ENCODE assay signal across 24 cellular contexts in genomic region chr2:207434903-207435302, GRCh38.
"Had no signal": no experiment of that assay in that cellular context is flagged by ENCODE, and none has a peak within 500 bp of the region (broad histone marks: within the 10 kb centered on the region; RNA-seq: fewer than 3 reads in every experiment).

No MANE protein-coding gene starts in this region.

- H3K4me1 Mint-ChIP-seq: activated CD4-positive, alpha-beta memory T cell treated with anti-CD3 and anti-CD28 coated beads, Interleukin-2, amount 10 ng/mL, durations not matched to agents 7 days and 5 days; activated CD4-positive, alpha-beta T cell treated with anti-CD3 and anti-CD28 coated beads, Interleukin-2, amount 10 ng/mL, durations not matched to agents 7 days and 5 days; activated naive CD4-positive, alpha-beta T cell treated with anti-CD3 and anti-CD28 coated beads, Interleukin-2, amount 10 ng/mL, durations not matched to agents 7 days and 5 days; activated naive CD8-positive, alpha-beta T cell treated with anti-CD3 and anti-CD28 coated beads, Interleukin-2, amount 10 ng/mL, durations not matched to agents 7 days and 5 days; stimulated activated memory B cell treated with anti-CD40 and anti-IgM and Interleukin-4, amounts not matched to agents 10 μg/mL and 1 μg/mL and 100 μg/mL, for 72 hours; stimulated activated naive CD8-positive, alpha-beta T cell treated with anti-CD3 and anti-CD28 coated beads, Interleukin-15, amount 100 ng/mL, for 72 hours had no signal

- H3K27me3 ChIP-seq: right lobe of liver, upper lobe of left lung, vagina had no signal

- H3K9me3 ChIP-seq: right lobe of liver, upper lobe of left lung, vagina had no signal

- H3K4me1 ChIP-seq: right lobe of liver, upper lobe of left lung had no signal

- H3K27ac Mint-ChIP-seq: activated CD4-positive, alpha-beta memory T cell treated with anti-CD3 and anti-CD28 coated beads, Interleukin-2, amount 10 ng/mL, durations not matched to agents 7 days and 5 days; activated CD4-positive, alpha-beta T cell treated with anti-CD3 and anti-CD28 coated beads, Interleukin-2, amount 10 ng/mL, durations not matched to agents 7 days and 5 days; activated naive CD4-positive, alpha-beta T cell treated with anti-CD3 and anti-CD28 coated beads, Interleukin-2, amount 10 ng/mL, durations not matched to agents 7 days and 5 days; activated naive CD8-positive, alpha-beta T cell treated with anti-CD3 and anti-CD28 coated beads, Interleukin-2, amount 10 ng/mL, durations not matched to agents 7 days and 5 days; activated T-cell treated with anti-CD3 and anti-CD28 coated beads, Interleukin-2, amount 50 U/mL, for 24 hours; nephron; stimulated activated memory B cell treated with anti-CD40 and anti-IgM and Interleukin-4, amounts not matched to agents 10 μg/mL and 1 μg/mL and 100 μg/mL, for 72 hours; stimulated activated naive CD8-positive, alpha-beta T cell treated with anti-CD3 and anti-CD28 coated beads, Interleukin-15, amount 100 ng/mL, for 72 hours; WTC11 had no signal

- H3K36me3 ChIP-seq: right lobe of liver, upper lobe of left lung, vagina had no signal

- H3K36me3 Mint-ChIP-seq: activated naive CD4-positive, alpha-beta T cell treated with anti-CD3 and anti-CD28 coated beads, Interleukin-2, amount 10 ng/mL, durations not matched to agents 7 days and 5 days; activated naive CD8-positive, alpha-beta T cell treated with anti-CD3 and anti-CD28 coated beads, Interleukin-2, amount 10 ng/mL, durations not matched to agents 7 days and 5 days; stimulated activated memory B cell treated with anti-CD40 and anti-IgM and Interleukin-4, amounts not matched to agents 10 μg/mL and 1 μg/mL and 100 μg/mL, for 72 hours; WTC11 had no signal

- H3K9me3 Mint-ChIP-seq: activated CD4-positive, alpha-beta memory T cell treated with anti-CD3 and anti-CD28 coated beads, Interleukin-2, amount 10 ng/mL, durations not matched to agents 7 days and 5 days; activated naive CD4-positive, alpha-beta T cell treated with anti-CD3 and anti-CD28 coated beads, Interleukin-2, amount 10 ng/mL, durations not matched to agents 7 days and 5 days; activated T-cell treated with anti-CD3 and anti-CD28 coated beads, Interleukin-2, amount 50 U/mL, for 24 hours; nephron; stimulated activated memory B cell treated with anti-CD40 and anti-IgM and Interleukin-4, amounts not matched to agents 10 μg/mL and 1 μg/mL and 100 μg/mL, for 72 hours; stimulated activated naive CD8-positive, alpha-beta T cell treated with anti-CD3 and anti-CD28 coated beads, Interleukin-15, amount 100 ng/mL, for 72 hours had no signal

- H3K4me3 ChIP-seq: right lobe of liver, skin epidermis, upper lobe of left lung, vagina had no signal

- H3K27me3 Mint-ChIP-seq: activated CD4-positive, alpha-beta memory T cell treated with anti-CD3 and anti-CD28 coated beads, Interleukin-2, amount 10 ng/mL, durations not matched to agents 7 days and 5 days; activated CD4-positive, alpha-beta T cell treated with anti-CD3 and anti-CD28 coated beads, Interleukin-2, amount 10 ng/mL, durations not matched to agents 7 days and 5 days; activated naive CD4-positive, alpha-beta T cell treated with anti-CD3 and anti-CD28 coated beads, Interleukin-2, amount 10 ng/mL, durations not matched to agents 7 days and 5 days; activated T-cell treated with anti-CD3 and anti-CD28 coated beads, Interleukin-2, amount 50 U/mL, for 24 hours; stimulated activated memory B cell treated with anti-CD40 and anti-IgM and Interleukin-4, amounts not matched to agents 10 μg/mL and 1 μg/mL and 100 μg/mL, for 72 hours had no signal

- DNase-seq: activated CD4-positive, alpha-beta memory T cell treated with anti-CD3 and anti-CD28 coated beads, Interleukin-2, amount 10 ng/mL, durations not matched to agents 7 days and 5 days; activated CD4-positive, alpha-beta T cell treated with anti-CD3 and anti-CD28 coated beads for 1 hour; activated CD4-positive, alpha-beta T cell treated with anti-CD3 and anti-CD28 coated beads, Interleukin-2, amount 10 ng/mL, durations not matched to agents 7 days and 5 days; activated CD8-positive, alpha-beta memory T cell treated with anti-CD3 and anti-CD28 coated beads, Interleukin-2, amount 50 U/mL, for 48 hours; activated gamma-delta T cell; activated naive CD4-positive, alpha-beta T cell treated with anti-CD3 and anti-CD28 coated beads, Interleukin-2, amount 10 ng/mL, durations not matched to agents 7 days and 5 days; activated naive CD8-positive, alpha-beta T cell treated with anti-CD3 and anti-CD28 coated beads, Interleukin-2, amount 10 ng/mL, durations not matched to agents 7 days and 5 days; activated T-cell treated with anti-CD3 and anti-CD28 coated beads, Interleukin-2, amount 50 U/mL, for 24 hours; central memory CD4-positive, alpha-beta T cell; head of caudate nucleus; left cardiac atrium; left ventricle myocardium superior; posterior cingulate gyrus; right lobe of liver; stimulated activated CD4-positive, alpha-beta T cell treated with anti-CD3 and anti-CD28 coated beads, Interleukin-4, amount 100 ng/mL, for 24 hours; stimulated activated CD8-positive, alpha-beta memory T cell treated with anti-CD3 and anti-CD28 coated beads, Interleukin-4, amount 100 ng/mL, for 48 hours; stimulated activated naive CD8-positive, alpha-beta T cell treated with anti-CD3 and anti-CD28 coated beads, Interleukin-15, amount 100 ng/mL, for 72 hours; substantia nigra; upper lobe of left lung had no signal

- H3K27ac ChIP-seq: right lobe of liver, skin epidermis, upper lobe of left lung, vagina had no signal

- H3K4me3 Mint-ChIP-seq: activated CD4-positive, alpha-beta memory T cell treated with anti-CD3 and anti-CD28 coated beads, Interleukin-2, amount 10 ng/mL, durations not matched to agents 7 days and 5 days; activated CD4-positive, alpha-beta T cell treated with anti-CD3 and anti-CD28 coated beads, Interleukin-2, amount 10 ng/mL, durations not matched to agents 7 days and 5 days; activated naive CD4-positive, alpha-beta T cell treated with anti-CD3 and anti-CD28 coated beads, Interleukin-2, amount 10 ng/mL, durations not matched to agents 7 days and 5 days; activated naive CD8-positive, alpha-beta T cell treated with anti-CD3 and anti-CD28 coated beads, Interleukin-2, amount 10 ng/mL, durations not matched to agents 7 days and 5 days; activated T-cell treated with anti-CD3 and anti-CD28 coated beads, Interleukin-2, amount 50 U/mL, for 24 hours; nephron; stimulated activated memory B cell treated with anti-CD40 and anti-IgM and Interleukin-4, amounts not matched to agents 10 μg/mL and 1 μg/mL and 100 μg/mL, for 72 hours; stimulated activated naive CD8-positive, alpha-beta T cell treated with anti-CD3 and anti-CD28 coated beads, Interleukin-15, amount 100 ng/mL, for 72 hours; WTC11 had no signal

- ATAC-seq: left cardiac atrium; left ventricle myocardium superior; right lobe of liver; stimulated activated memory B cell treated with anti-CD40 and anti-IgM and Interleukin-4, amounts not matched to agents 10 μg/mL and 1 μg/mL and 100 μg/mL, for 72 hours; stimulated activated naive CD8-positive, alpha-beta T cell treated with anti-CD3 and anti-CD28 coated beads, Interleukin-15, amount 100 ng/mL, for 72 hours; WTC11 had no signal
